22 cellular contexts compared by ENCODE assay signal in the genomic region with DNA sequence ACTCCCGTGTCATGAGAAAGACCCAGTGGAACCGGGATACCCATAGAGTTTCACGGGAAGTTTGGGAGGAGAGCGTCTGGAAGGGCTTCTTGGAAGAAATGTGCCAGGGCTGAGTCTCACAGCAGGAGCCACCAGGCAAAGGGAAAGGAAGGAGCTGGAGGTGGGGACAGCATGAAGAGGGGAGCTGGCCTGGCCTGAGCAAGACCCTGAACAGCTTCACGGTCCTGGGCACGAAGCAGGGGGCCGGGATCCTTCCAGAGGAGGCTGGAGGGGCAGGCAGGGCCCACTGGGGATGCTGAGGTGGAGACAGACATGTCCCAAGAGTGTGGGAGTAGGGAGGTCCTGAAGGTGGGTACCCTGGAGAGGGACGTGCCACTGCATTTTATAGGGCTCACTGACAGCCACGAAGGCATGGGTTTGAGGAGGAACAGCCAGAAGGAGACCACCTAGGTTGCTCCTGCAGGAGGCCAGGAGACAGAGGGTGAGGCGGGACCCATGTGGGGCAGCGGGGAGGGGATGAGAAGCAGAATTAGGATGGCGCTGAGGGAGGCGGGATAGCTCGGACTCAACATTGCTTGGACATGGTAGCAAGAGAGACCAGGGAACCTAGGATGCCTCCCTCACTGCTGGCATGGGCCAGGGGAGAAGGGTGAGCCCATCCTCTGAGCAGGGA.
DNase-seq lines count a peak whose midpoint lies in the region; FAIRE-seq and TF ChIP-seq lines count a peak whose summit lies in the region.
"Had no signal": no experiment of that assay in that cellular context is flagged by ENCODE, and none has a peak within 500 bp of the region (broad histone marks: within the 10 kb centered on the region; RNA-seq: fewer than 3 reads in every experiment).

No MANE protein-coding gene starts in this region.

- no peak for DNase-seq in activated CD4-positive, alpha-beta T cell treated with anti-CD3 and anti-CD28 coated beads, Interleukin-2, amount 10 ng/mL, durations not matched to agents 24 days and 14 days
- no peak for DNase-seq in activated CD4-positive, alpha-beta T cell treated with anti-CD3 and anti-CD28 coated beads for 4 hours
- DNase-seq in GM19239 (ENCODE audit: insufficient read length, low spot score) (no peak), neural progenitor cell (ENCODE audit: low spot score) (no peak), KG1 (lab: John Stamatoyannopoulos, UW) (no peak), amygdala (lab: John Stamatoyannopoulos, UW) (no peak), NCI-H1092 (lab: John Stamatoyannopoulos, UW) (no peak)
- DNase-seq in activated T-helper 2 cell treated with anti-CD3 and anti-CD28 coated beads, Interferon-gamma antibody, Interleukin-2, Interleukin-4, amounts not matched to agents 10 μg/mL and 5 μg/mL and 100 μg/mL, durations not matched to agents 14 hours and 24 hours and 36 hours (ENCODE audit: low spot score): no peak
- DNase-seq: activated CD4-positive, alpha-beta T cell treated with anti-CD3 and anti-CD28 coated beads, Interleukin-2, amount 50 U/mL, for 4 hours; activated effector memory CD4-positive, alpha-beta T cell treated with Interleukin-2 at 50 U/mL for 16 hours; CD4-positive, alpha-beta T cell; colonic mucosa; DMS79 treated with DMSO at 0.1 percent for 48 hours; mesenchymal stem cell; NCI-H1436 treated with DMSO at 0.1 percent for 48 hours; NCI-H82; nephron progenitor cell; Peyer's patch; tibial artery had no signal

- H3K27me3 ChIP-seq in neural progenitor cell: no peaks in the 10 kb centered on the region
- H3K27me3 ChIP-seq: colonic mucosa, Peyer's patch, tibial artery had no signal

- H3K4me3 ChIP-seq in neural progenitor cell: no peak overlapping the region
- H3K4me3 ChIP-seq: A549, colonic mucosa, Peyer's patch, SK-N-MC, tibial artery had no signal

- no peaks in the 10 kb centered on the region for H3K9me3 ChIP-seq in neural progenitor cell (ENCODE audit: low read depth)
- H3K9me3 ChIP-seq: colonic mucosa, Peyer's patch had no signal

- H3K4me3 Mint-ChIP-seq in activated CD4-positive, alpha-beta T cell treated with anti-CD3 and anti-CD28 coated beads, Interleukin-2, amount 10 ng/mL, durations not matched to agents 24 days and 14 days: peak overlapping the region; percentile 58
- peak overlapping the region; percentile 26 for H3K4me3 Mint-ChIP-seq in activated T-helper 2 cell treated with anti-CD3 and anti-CD28 coated beads, Interferon-gamma antibody, Interleukin-2, Interleukin-4, amounts not matched to agents 10 μg/mL and 5 μg/mL and 100 μg/mL, durations not matched to agents 14 hours and 24 hours and 36 hours (ENCODE audit: low read depth)
- no peak overlapping the region for H3K4me3 Mint-ChIP-seq in neural progenitor cell
- H3K4me3 Mint-ChIP-seq: nephron progenitor cell had no signal

- H3K9me3 Mint-ChIP-seq in activated CD4-positive, alpha-beta T cell treated with anti-CD3 and anti-CD28 coated beads, Interleukin-2, amount 10 ng/mL, durations not matched to agents 24 days and 14 days: peaks cover 15% of the 10 kb centered on the region
- H3K9me3 Mint-ChIP-seq in activated T-helper 2 cell treated with anti-CD3 and anti-CD28 coated beads, Interferon-gamma antibody, Interleukin-2, Interleukin-4, amounts not matched to agents 10 μg/mL and 5 μg/mL and 100 μg/mL, durations not matched to agents 14 hours and 24 hours and 36 hours: peaks cover 45% of the 10 kb centered on the region
- peaks cover 25% of the 10 kb centered on the region for H3K9me3 Mint-ChIP-seq in neural progenitor cell

- H3F3A ChIP-seq in neural progenitor cell (ENCODE audit: low read depth): no peaks in the 10 kb centered on the region

- no peak overlapping the region for H3K9ac ChIP-seq in neural progenitor cell

- H3K36me3 ChIP-seq in neural progenitor cell: no peaks in the 10 kb centered on the region
- H3K36me3 ChIP-seq: colonic mucosa, Peyer's patch had no signal

- peaks cover 25% of the 10 kb centered on the region for H3K36me3 Mint-ChIP-seq in activated CD4-positive, alpha-beta T cell treated with anti-CD3 and anti-CD28 coated beads, Interleukin-2, amount 10 ng/mL, durations not matched to agents 24 days and 14 days (ENCODE audit: low read depth)
- peaks cover 41% of the 10 kb centered on the region for H3K36me3 Mint-ChIP-seq in activated T-helper 2 cell treated with anti-CD3 and anti-CD28 coated beads, Interferon-gamma antibody, Interleukin-2, Interleukin-4, amounts not matched to agents 10 μg/mL and 5 μg/mL and 100 μg/mL, durations not matched to agents 14 hours and 24 hours and 36 hours (ENCODE audit: low read depth)
- H3K36me3 Mint-ChIP-seq in neural progenitor cell: peaks cover 6% of the 10 kb centered on the region

- peak; percentile 33 for FAIRE-seq in GM19239 (lab: Jason Lieb, UNC)
- FAIRE-seq: A549, TTC549 had no signal

- peaks cover 50% of the 10 kb centered on the region for H3K4me1 Mint-ChIP-seq in activated CD4-positive, alpha-beta T cell treated with anti-CD3 and anti-CD28 coated beads, Interleukin-2, amount 10 ng/mL, durations not matched to agents 24 days and 14 days
- H3K4me1 Mint-ChIP-seq in activated T-helper 2 cell treated with anti-CD3 and anti-CD28 coated beads, Interferon-gamma antibody, Interleukin-2, Interleukin-4, amounts not matched to agents 10 μg/mL and 5 μg/mL and 100 μg/mL, durations not matched to agents 14 hours and 24 hours and 36 hours (ENCODE audit: low read depth): peaks cover 47% of the 10 kb centered on the region
- peaks cover 3% of the 10 kb centered on the region for H3K4me1 Mint-ChIP-seq in neural progenitor cell

- H4K20me1 ChIP-seq in neural progenitor cell (ENCODE audit: low read depth): no peaks in the 10 kb centered on the region

- H3K4me1 ChIP-seq in neural progenitor cell: no peaks in the 10 kb centered on the region
- H3K4me1 ChIP-seq: A549, colonic mucosa, tibial artery had no signal

- no peak overlapping the region for H3K27ac ChIP-seq in neural progenitor cell
- H3K27ac ChIP-seq: A549, colonic mucosa, SK-N-MC, tibial artery had no signal

- intact Hi-C loops in activated CD4-positive, alpha-beta T cell treated with anti-CD3 and anti-CD28 coated beads, Interleukin-2, amount 10 ng/mL, durations not matched to agents 24 days and 14 days (cut with micrococcal nuclease): loop anchor here (1.0 to 10.0 kb wide), 4 partner anchors 25 to 1079 kb away; no protein-coding TSS in a partner anchor
- intact Hi-C loops in activated T-helper 2 cell treated with anti-CD3 and anti-CD28 coated beads, Interferon-gamma antibody, Interleukin-2, Interleukin-4, amounts not matched to agents 10 μg/mL and 5 μg/mL and 100 μg/mL, durations not matched to agents 14 hours and 24 hours and 36 hours (cut with micrococcal nuclease): loop anchor here (2.0 to 10.0 kb wide), 7 partner anchors 57 to 1079 kb away; no protein-coding TSS in a partner anchor

- no peak overlapping the region for H2AFZ ChIP-seq in neural progenitor cell (replicated peaks)

- no peaks in the 10 kb centered on the region for H3K79me2 ChIP-seq in neural progenitor cell (ENCODE audit: low read depth)

- H3K4me2 ChIP-seq in neural progenitor cell: no peak overlapping the region
- H3K4me2 ChIP-seq: A549 had no signal

- H3K27ac Mint-ChIP-seq in activated CD4-positive, alpha-beta T cell treated with anti-CD3 and anti-CD28 coated beads, Interleukin-2, amount 10 ng/mL, durations not matched to agents 24 days and 14 days: peak overlapping the region; percentile 96
- peak overlapping the region; percentile 97 for H3K27ac Mint-ChIP-seq in activated T-helper 2 cell treated with anti-CD3 and anti-CD28 coated beads, Interferon-gamma antibody, Interleukin-2, Interleukin-4, amounts not matched to agents 10 μg/mL and 5 μg/mL and 100 μg/mL, durations not matched to agents 14 hours and 24 hours and 36 hours
- peak overlapping the region; percentile 54 for H3K27ac Mint-ChIP-seq in neural progenitor cell
- H3K27ac Mint-ChIP-seq: nephron progenitor cell had no signal

- TF ChIP-seq CTCF in neural progenitor cell (IDR thresholded peaks at IDR 0.05): no peak

- no peaks in the 10 kb centered on the region for H3K27me3 Mint-ChIP-seq in activated CD4-positive, alpha-beta T cell treated with anti-CD3 and anti-CD28 coated beads, Interleukin-2, amount 10 ng/mL, durations not matched to agents 24 days and 14 days
- no peaks in the 10 kb centered on the region for H3K27me3 Mint-ChIP-seq in activated T-helper 2 cell treated with anti-CD3 and anti-CD28 coated beads, Interferon-gamma antibody, Interleukin-2, Interleukin-4, amounts not matched to agents 10 μg/mL and 5 μg/mL and 100 μg/mL, durations not matched to agents 14 hours and 24 hours and 36 hours (ENCODE audit: low read depth)
- H3K27me3 Mint-ChIP-seq in neural progenitor cell (ENCODE audit: insufficient read depth, low read depth): peaks cover 15% of the 10 kb centered on the region
- H3K27me3 Mint-ChIP-seq: CD4-positive, alpha-beta T cell had no signal
